18 cellular contexts compared by ENCODE assay signal in the genomic region with DNA sequence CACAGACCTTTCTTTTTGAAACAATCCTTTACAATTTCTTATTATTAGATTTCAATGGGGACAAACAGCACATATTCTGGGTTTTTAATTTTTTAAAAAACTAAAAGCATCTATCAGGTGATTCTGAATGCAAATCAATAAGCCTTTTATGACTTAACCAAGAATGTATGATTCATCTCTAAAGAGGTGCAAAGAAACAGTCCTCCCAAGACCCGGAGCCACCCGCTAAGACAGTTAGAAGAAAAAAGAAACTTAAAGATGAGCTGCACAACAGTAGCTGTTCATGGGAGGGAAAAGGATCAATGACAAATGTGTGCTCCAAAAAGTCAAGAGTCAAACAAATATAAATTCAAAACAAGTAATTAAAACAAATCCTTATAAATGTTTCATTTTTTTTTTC.
DNase-seq lines count a peak whose midpoint lies in the region; ATAC-seq and TF ChIP-seq lines count a peak whose summit lies in the region.
"Had no signal": no experiment of that assay in that cellular context is flagged by ENCODE, and none has a peak within 500 bp of the region (broad histone marks: within the 10 kb centered on the region; RNA-seq: fewer than 3 reads in every experiment).

No MANE protein-coding gene starts in this region.

- no peaks in the 10 kb centered on the region for H3K9me3 ChIP-seq in ascending aorta
- no peaks in the 10 kb centered on the region for H3K9me3 ChIP-seq in left ventricle myocardium inferior (replicated peaks)

- H3K4me3 ChIP-seq in ascending aorta (no peak overlapping the region), left ventricle myocardium inferior (no peak overlapping the region)

- peak overlapping the region; percentile 70 to 78 for H3K27ac ChIP-seq in ascending aorta
- H3K27ac ChIP-seq in left ventricle myocardium inferior (replicated peaks): no peak overlapping the region

- DNase-seq in EL: peak; percentile 27
- peak; percentile 35 for DNase-seq in HT-29 (ENCODE audit: low spot score)
- no peak for DNase-seq in ascending aorta (ENCODE audit: low spot score in 2 of 2)
- DNase-seq in renal cortical epithelial cell (ENCODE audit: low read depth): peak; percentile 29
- no peak for DNase-seq in left ventricle myocardium inferior
- no peak for DNase-seq in iPS-NIHi7 (ENCODE audit: extremely low spot score)
- DNase-seq: ACHN; C1 segment of cervical spinal cord; CD8-positive, alpha-beta memory T cell; HFFc6; KBM-7; MV-4-11; NCI-H1417; NCI-H187; NCI-H2227 treated with DMSO at 0.1 percent for 48 hours had no signal

- TF ChIP-seq CTCF in ascending aorta (IDR thresholded peaks at IDR 0.05) (no peak), left ventricle myocardium inferior (IDR thresholded peaks at IDR 0.05; ENCODE audit: borderline replicate concordance) (no peak)

- peaks cover 3 to 16% of the 10 kb centered on the region in 2 donors for H3K4me1 ChIP-seq in ascending aorta
- H3K4me1 ChIP-seq in left ventricle myocardium inferior: no peaks in the 10 kb centered on the region

- H3K36me3 ChIP-seq in ascending aorta (no peaks in the 10 kb centered on the region), left ventricle myocardium inferior (no peaks in the 10 kb centered on the region)

- intact Hi-C loops in ascending aorta (cut with DNase I): loop anchor here (5.0 kb wide), 2 partner anchors 102 to 157 kb away; no protein-coding TSS in a partner anchor
- intact Hi-C loops in left ventricle myocardium inferior (cut with micrococcal nuclease): loop anchor here (5.0 to 10.0 kb wide), 2 partner anchors 47 to 330 kb away; no protein-coding TSS in a partner anchor

- H3K27me3 ChIP-seq in ascending aorta: no peaks in the 10 kb centered on the region
- no peaks in the 10 kb centered on the region for H3K27me3 ChIP-seq in left ventricle myocardium inferior (ENCODE audit: low read depth)

- ATAC-seq in HG03442 (IDR thresholded peaks at IDR 0.05; ENCODE audit: unreplicated experiment) (no peak), GM18502 (IDR thresholded peaks at IDR 0.05; ENCODE audit: poor library complexity, unreplicated experiment) (no peak)
- ATAC-seq: HepG2 had no signal

Comparison
In these comparisons a context has a peak if more than half of its experiments do, and no peak if none do; other contexts are left out.
1. DNase-seq: peak in EL (single experiment), HT-29 (single experiment) and renal cortical epithelial cell (single experiment); none in ascending aorta (0 of 2), left ventricle myocardium inferior (single experiment) and iPS-NIHi7 (single experiment).